Comparison of ENCODE assay signal across 1 cellular context in genomic region chr5:43007246-43007910, GRCh38.
TF ChIP-seq lines count a peak whose summit lies in the region.

No MANE protein-coding gene starts in this region.

TF ChIP-seq in K562, 482 proteins besides CTCF, POLR2A, EP300 and RAD21 (continued from another document):
- TF ChIP-seq, protein P1, sequence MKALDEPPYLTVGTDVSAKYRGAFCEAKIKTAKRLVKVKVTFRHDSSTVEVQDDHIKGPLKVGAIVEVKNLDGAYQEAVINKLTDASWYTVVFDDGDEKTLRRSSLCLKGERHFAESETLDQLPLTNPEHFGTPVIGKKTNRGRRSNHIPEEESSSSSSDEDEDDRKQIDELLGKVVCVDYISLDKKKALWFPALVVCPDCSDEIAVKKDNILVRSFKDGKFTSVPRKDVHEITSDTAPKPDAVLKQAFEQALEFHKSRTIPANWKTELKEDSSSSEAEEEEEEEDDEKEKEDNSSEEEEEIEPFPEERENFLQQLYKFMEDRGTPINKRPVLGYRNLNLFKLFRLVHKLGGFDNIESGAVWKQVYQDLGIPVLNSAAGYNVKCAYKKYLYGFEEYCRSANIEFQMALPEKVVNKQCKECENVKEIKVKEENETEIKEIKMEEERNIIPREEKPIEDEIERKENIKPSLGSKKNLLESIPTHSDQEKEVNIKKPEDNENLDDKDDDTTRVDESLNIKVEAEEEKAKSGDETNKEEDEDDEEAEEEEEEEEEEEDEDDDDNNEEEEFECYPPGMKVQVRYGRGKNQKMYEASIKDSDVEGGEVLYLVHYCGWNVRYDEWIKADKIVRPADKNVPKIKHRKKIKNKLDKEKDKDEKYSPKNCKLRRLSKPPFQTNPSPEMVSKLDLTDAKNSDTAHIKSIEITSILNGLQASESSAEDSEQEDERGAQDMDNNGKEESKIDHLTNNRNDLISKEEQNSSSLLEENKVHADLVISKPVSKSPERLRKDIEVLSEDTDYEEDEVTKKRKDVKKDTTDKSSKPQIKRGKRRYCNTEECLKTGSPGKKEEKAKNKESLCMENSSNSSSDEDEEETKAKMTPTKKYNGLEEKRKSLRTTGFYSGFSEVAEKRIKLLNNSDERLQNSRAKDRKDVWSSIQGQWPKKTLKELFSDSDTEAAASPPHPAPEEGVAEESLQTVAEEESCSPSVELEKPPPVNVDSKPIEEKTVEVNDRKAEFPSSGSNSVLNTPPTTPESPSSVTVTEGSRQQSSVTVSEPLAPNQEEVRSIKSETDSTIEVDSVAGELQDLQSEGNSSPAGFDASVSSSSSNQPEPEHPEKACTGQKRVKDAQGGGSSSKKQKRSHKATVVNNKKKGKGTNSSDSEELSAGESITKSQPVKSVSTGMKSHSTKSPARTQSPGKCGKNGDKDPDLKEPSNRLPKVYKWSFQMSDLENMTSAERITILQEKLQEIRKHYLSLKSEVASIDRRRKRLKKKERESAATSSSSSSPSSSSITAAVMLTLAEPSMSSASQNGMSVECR (CRISPR knock-in tag; IDR thresholded peaks at IDR 0.05) = no peak
- TF ChIP-seq ETV5 (CRISPR knock-in tag; IDR thresholded peaks at IDR 0.05; ENCODE audit: low read depth) = 0 out of 2 replicates have a peak, but pooled peaks have one; percentile 64
- peak; percentile 77 for TF ChIP-seq CEBPG (CRISPR knock-in tag; IDR thresholded peaks at IDR 0.05)
- TF ChIP-seq CEBPG (tag; conservative IDR thresholded peaks at IDR 0.05 in 1 of 2, IDR thresholded peaks at IDR 0.05 in 1 of 2) = peak; percentile 56 to 84; a peak in 3 of 4 replicates
TF ChIP-seq in K562: peak in this region for 95.
